ENCODE assay signal across 11 cellular contexts in the genomic region with DNA sequence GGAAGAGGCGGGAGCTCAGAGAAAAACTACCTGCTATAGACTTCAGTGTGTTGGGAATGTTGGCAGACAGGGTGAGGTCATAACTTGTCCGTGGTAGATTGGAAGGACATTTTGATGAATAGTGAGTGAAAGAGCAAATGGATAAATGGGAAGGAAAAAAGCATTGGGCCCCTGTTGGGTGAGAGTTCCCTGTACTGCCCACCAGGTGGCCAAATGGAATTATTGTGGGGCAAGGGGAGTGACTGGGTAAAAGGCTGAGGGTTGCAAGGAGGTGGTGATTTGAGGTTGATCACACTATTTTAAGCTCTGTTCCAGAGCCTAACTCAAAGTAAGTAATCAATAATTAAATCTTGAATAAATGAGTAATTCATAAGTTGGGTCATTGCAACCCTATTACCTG.
DNase-seq lines count a peak whose midpoint lies in the region; ATAC-seq and TF ChIP-seq lines count a peak whose summit lies in the region.
"Had no signal": no experiment of that assay in that cellular context is flagged by ENCODE, and none has a peak within 500 bp of the region (broad histone marks: within the 10 kb centered on the region; RNA-seq: fewer than 3 reads in every experiment).

No MANE protein-coding gene starts in this region.

- CTCF ChIA-PET in activated CD8-positive, alpha-beta T cell treated with anti-CD3 and anti-CD28 coated beads for 36 hours (lab: Charles Lee), result interaction anchor here (0.9 to 9.6 kb wide), 6 partner anchors 25 to 221 kb away, joined by 3 to 65 read pairs (median 4); no protein-coding TSS in a partner anchor
- CTCF ChIA-PET in activated CD8-positive, alpha-beta T cell treated with anti-CD3 and anti-CD28 coated beads, Interleukin-2, amount 10 ng/mL, durations not matched to agents 7 days and 5 days (lab: Charles Lee), result interaction anchor here (1.1 to 2.0 kb wide), 4 partner anchors 9 to 210 kb away, joined by 3 to 9 read pairs (median 5); a partner anchor contains a TSS
- CTCF ChIA-PET in Panc1 (lab: Charles Lee), result no interaction called here
- CTCF ChIA-PET in CD8-positive, alpha-beta T cell (lab: Charles Lee), result interaction anchor here (0.9 to 6.8 kb wide), 6 partner anchors 10 to 215 kb away, joined by 3 to 43 read pairs (median 4); no protein-coding TSS in a partner anchor

- H3K4me3 Mint-ChIP-seq in activated CD8-positive, alpha-beta T cell treated with anti-CD3 and anti-CD28 coated beads for 36 hours, result no peak overlapping the region
- no peak overlapping the region for H3K4me3 Mint-ChIP-seq in activated CD8-positive, alpha-beta T cell treated with anti-CD3 and anti-CD28 coated beads, Interleukin-2, amount 10 ng/mL, durations not matched to agents 7 days and 5 days
- no peak overlapping the region for H3K4me3 Mint-ChIP-seq in CD8-positive, alpha-beta T cell
- H3K4me3 Mint-ChIP-seq: activated B cell treated with CpG ODN at 0.5 μM for 24 hours had no signal

- ATAC-seq in activated CD8-positive, alpha-beta T cell treated with anti-CD3 and anti-CD28 coated beads for 36 hours, result no peak
- no peak for ATAC-seq in activated CD8-positive, alpha-beta T cell treated with anti-CD3 and anti-CD28 coated beads, Interleukin-2, amount 10 ng/mL, durations not matched to agents 7 days and 5 days
- peak; percentile 29; the same call in 1 of the 2 replicates for ATAC-seq in Panc1
- no peak for ATAC-seq in HG02973 (IDR thresholded peaks at IDR 0.05; ENCODE audit: unreplicated experiment)
- no peak for ATAC-seq in CD8-positive, alpha-beta T cell

- TF ChIP-seq CTCF in activated CD8-positive, alpha-beta T cell treated with anti-CD3 and anti-CD28 coated beads for 36 hours (IDR thresholded peaks at IDR 0.05), result peak; percentile 44
- TF ChIP-seq CTCF in Panc1 (IDR thresholded peaks at IDR 0.05), result peak; percentile 46
- TF ChIP-seq CTCF in epithelial cell of esophagus (IDR thresholded peaks at IDR 0.05; ENCODE audit: insufficient read depth, low read depth, low read length, missing control alignments), result peak; percentile 26
- TF ChIP-seq CTCF in CD8-positive, alpha-beta T cell (IDR thresholded peaks at IDR 0.05), result no peak

- H3K9ac ChIP-seq in stomach smooth muscle (ENCODE audit: low read length in 2 of 2), result no peak overlapping the region
- H3K9ac ChIP-seq: BLaER1 treated with 17β-estradiol and CSF1 and Interleukin-3, amounts not matched to agents 10 nM and 100 nM had no signal

- POLR2A ChIA-PET in activated CD8-positive, alpha-beta T cell treated with anti-CD3 and anti-CD28 coated beads for 36 hours (lab: Charles Lee), result interaction anchor here (0.5 kb wide), 1 partner anchor 156 kb away, joined by 3 read pairs; no protein-coding TSS in a partner anchor
- POLR2A ChIA-PET in activated CD8-positive, alpha-beta T cell treated with anti-CD3 and anti-CD28 coated beads, Interleukin-2, amount 10 ng/mL, durations not matched to agents 7 days and 5 days (lab: Charles Lee), result interaction anchor here (1.4 kb wide), 1 partner anchor 59 kb away, joined by 4 read pairs; no protein-coding TSS in a partner anchor
- POLR2A ChIA-PET in Panc1 (lab: Charles Lee), result no interaction called here
- POLR2A ChIA-PET in CD8-positive, alpha-beta T cell (lab: Charles Lee), result no interaction called here

- peak overlapping the region; percentile 92 for H3K27ac Mint-ChIP-seq in activated CD8-positive, alpha-beta T cell treated with anti-CD3 and anti-CD28 coated beads for 36 hours
- H3K27ac Mint-ChIP-seq in activated CD8-positive, alpha-beta T cell treated with anti-CD3 and anti-CD28 coated beads, Interleukin-2, amount 10 ng/mL, durations not matched to agents 7 days and 5 days, result no peak overlapping the region
- no peak overlapping the region for H3K27ac Mint-ChIP-seq in CD8-positive, alpha-beta T cell

- no peaks in the 10 kb centered on the region for H3K36me3 ChIP-seq in Panc1 (ENCODE audit: control insufficient read depth, insufficient read depth, low read length)
- H3K36me3 ChIP-seq in stomach smooth muscle (ENCODE audit: control insufficient read depth in 2 of 2, insufficient read depth in 2 of 2, low read length in 2 of 2), result peaks cover 5% of the 10 kb centered on the region in 2 donors
- H3K36me3 ChIP-seq in CD8-positive, alpha-beta T cell (ENCODE audit: insufficient read depth, low read length), result no peaks in the 10 kb centered on the region

- H3K9me3 ChIP-seq in Panc1 (ENCODE audit: control insufficient read depth, insufficient read depth, low read depth, low read length), result no peaks in the 10 kb centered on the region; the same call in 1 of the 2 replicates
- H3K9me3 ChIP-seq in stomach smooth muscle (ENCODE audit: control insufficient read depth in 2 of 2, low read length in 2 of 2), result no peaks in the 10 kb centered on the region
- no peaks in the 10 kb centered on the region for H3K9me3 ChIP-seq in CD8-positive, alpha-beta T cell (ENCODE audit: low read length)

- in situ Hi-C loops in Panc1 (cut with HindIII; ENCODE audit: low pct_unique_long_range_greater_than_20kb, low sequenced_read_pairs), result no loop called here

- peaks cover 2% of the 10 kb centered on the region for H3K9me3 Mint-ChIP-seq in activated CD8-positive, alpha-beta T cell treated with anti-CD3 and anti-CD28 coated beads for 36 hours
- no peaks in the 10 kb centered on the region for H3K9me3 Mint-ChIP-seq in activated CD8-positive, alpha-beta T cell treated with anti-CD3 and anti-CD28 coated beads, Interleukin-2, amount 10 ng/mL, durations not matched to agents 7 days and 5 days (ENCODE audit: insufficient read depth)
- peaks cover 2% of the 10 kb centered on the region for H3K9me3 Mint-ChIP-seq in CD8-positive, alpha-beta T cell

- H3K27ac ChIP-seq in Panc1 (ENCODE audit: low read length) (no peak overlapping the region), stomach smooth muscle (ENCODE audit: low read length) (peak overlapping the region; percentile 37)
- H3K27ac ChIP-seq in CD8-positive, alpha-beta T cell (ENCODE audit: low read depth, low read length), result no peak overlapping the region

- H3K27me3 ChIP-seq in Panc1 (ENCODE audit: control insufficient read depth, insufficient read depth, low read length) (no peaks in the 10 kb centered on the region), stomach smooth muscle (ENCODE audit: control insufficient read depth in 1 of 2, insufficient read depth in 2 of 2, low read length in 2 of 2) (no peaks in the 10 kb centered on the region)
- H3K27me3 ChIP-seq in CD8-positive, alpha-beta T cell (ENCODE audit: insufficient read depth, low read length), result no peaks in the 10 kb centered on the region
- H3K27me3 ChIP-seq: BLaER1 treated with 17β-estradiol and CSF1 and Interleukin-3, amounts not matched to agents 10 nM and 100 nM had no signal

- H3K4me1 Mint-ChIP-seq in activated CD8-positive, alpha-beta T cell treated with anti-CD3 and anti-CD28 coated beads for 36 hours (ENCODE audit: low read depth), result peaks cover 65% of the 10 kb centered on the region
- H3K4me1 Mint-ChIP-seq in activated CD8-positive, alpha-beta T cell treated with anti-CD3 and anti-CD28 coated beads, Interleukin-2, amount 10 ng/mL, durations not matched to agents 7 days and 5 days (ENCODE audit: low read depth), result peaks cover 54% of the 10 kb centered on the region
- H3K4me1 Mint-ChIP-seq in CD8-positive, alpha-beta T cell (ENCODE audit: low read depth), result peaks cover 75% of the 10 kb centered on the region

- peaks cover 75% of the 10 kb centered on the region for H3K36me3 Mint-ChIP-seq in activated CD8-positive, alpha-beta T cell treated with anti-CD3 and anti-CD28 coated beads for 36 hours (ENCODE audit: low read depth)
- peaks cover 74% of the 10 kb centered on the region for H3K36me3 Mint-ChIP-seq in activated CD8-positive, alpha-beta T cell treated with anti-CD3 and anti-CD28 coated beads, Interleukin-2, amount 10 ng/mL, durations not matched to agents 7 days and 5 days (ENCODE audit: low read depth)
- peaks cover 53% of the 10 kb centered on the region for H3K36me3 Mint-ChIP-seq in CD8-positive, alpha-beta T cell

- H3K4me1 ChIP-seq in Panc1 (ENCODE audit: control insufficient read depth, insufficient read depth, low read length) (peaks cover 26% of the 10 kb centered on the region), stomach smooth muscle (ENCODE audit: control insufficient read depth, insufficient read depth, low read length) (peaks cover 52% of the 10 kb centered on the region)
- peaks cover 52% of the 10 kb centered on the region for H3K4me1 ChIP-seq in CD8-positive, alpha-beta T cell (ENCODE audit: insufficient read depth, low read length)

- BruUV-seq in Panc1 (replicated peaks; lab: Mats Ljungman, UMichigan), result no TSS peak

- no peak for DNase-seq in activated CD8-positive, alpha-beta T cell treated with anti-CD3 and anti-CD28 coated beads for 36 hours
- no peak for DNase-seq in activated CD8-positive, alpha-beta T cell treated with anti-CD3 and anti-CD28 coated beads, Interleukin-2, amount 10 ng/mL, durations not matched to agents 7 days and 5 days
- DNase-seq in Panc1 (ENCODE audit: low read depth, low spot score), result no peak
- no peak for DNase-seq in epithelial cell of esophagus (ENCODE audit: low read depth)
- DNase-seq in T1000 (lab: John Stamatoyannopoulos, UW), result no peak
- DNase-seq in CD8-positive, alpha-beta T cell, result no peak
- DNase-seq: activated B cell treated with CpG ODN at 0.5 μM for 24 hours; stimulated activated naive CD4-positive, alpha-beta T cell treated with Interleukin-2 at 50 U/mL for 16 hours had no signal

- no peak overlapping the region for H3K4me3 ChIP-seq in Panc1 (ENCODE audit: low read depth in 2 of 2, low read length in 2 of 2)
- no peak overlapping the region for H3K4me3 ChIP-seq in epithelial cell of esophagus (ENCODE audit: low read length)
- no peak overlapping the region for H3K4me3 ChIP-seq in stomach smooth muscle (ENCODE audit: low read length in 2 of 2)
- H3K4me3 ChIP-seq in CD8-positive, alpha-beta T cell (ENCODE audit: low read depth, low read length), result no peak overlapping the region
- H3K4me3 ChIP-seq: BLaER1 treated with 17β-estradiol and CSF1 and Interleukin-3, amounts not matched to agents 10 nM and 100 nM had no signal

- intact Hi-C loops in activated CD8-positive, alpha-beta T cell treated with anti-CD3 and anti-CD28 coated beads for 36 hours (cut with micrococcal nuclease), result no loop called here
- intact Hi-C loops in Panc1 (cut with micrococcal nuclease; ENCODE audit: unreplicated experiment), result no loop called here
- intact Hi-C loops in CD8-positive, alpha-beta T cell (cut with DNase I, micrococcal nuclease), result no loop called here

- no peaks in the 10 kb centered on the region for H3K27me3 Mint-ChIP-seq in activated CD8-positive, alpha-beta T cell treated with anti-CD3 and anti-CD28 coated beads for 36 hours
- no peaks in the 10 kb centered on the region for H3K27me3 Mint-ChIP-seq in activated CD8-positive, alpha-beta T cell treated with anti-CD3 and anti-CD28 coated beads, Interleukin-2, amount 10 ng/mL, durations not matched to agents 7 days and 5 days (ENCODE audit: low read depth)
- no peaks in the 10 kb centered on the region for H3K27me3 Mint-ChIP-seq in CD8-positive, alpha-beta T cell (ENCODE audit: low read depth)
- H3K27me3 Mint-ChIP-seq: activated B cell treated with CpG ODN at 0.5 μM for 24 hours had no signal

Comparison
In these comparisons a context has a peak if more than half of its experiments do, and no peak if none do; other contexts are left out.
1. POLR2A ChIA-PET loops: an anchor here in activated CD8-positive, alpha-beta T cell treated with anti-CD3 and anti-CD28 coated beads for 36 hours (0.5 kb wide) and activated CD8-positive, alpha-beta T cell treated with anti-CD3 and anti-CD28 coated beads, Interleukin-2, amount 10 ng/mL, durations not matched to agents 7 days and 5 days (1.4 kb wide); none called in Panc1 and CD8-positive, alpha-beta T cell.